In genomic region chr2:224929512-224929911, GRCh38 we compare ENCODE assay signal across 17 cellular contexts.
DNase-seq lines count a peak whose midpoint lies in the region; ATAC-seq and TF ChIP-seq lines count a peak whose summit lies in the region.
"Had no signal": no experiment of that assay in that cellular context is flagged by ENCODE, and none has a peak within 500 bp of the region (broad histone marks: within the 10 kb centered on the region; RNA-seq: fewer than 3 reads in every experiment).

No MANE protein-coding gene starts in this region.

- no peaks in the 10 kb centered on the region for H3K9me3 ChIP-seq in CD4-positive, alpha-beta memory T cell (ENCODE audit: control insufficient read depth in 1 of 2, low read length in 2 of 2)
- H3K9me3 ChIP-seq in esophagus squamous epithelium: no peaks in the 10 kb centered on the region
- H3K9me3 ChIP-seq: sigmoid colon had no signal

- peaks cover 42 to 62% of the 10 kb centered on the region in 2 donors for H3K36me3 Mint-ChIP-seq in CD4-positive, alpha-beta memory T cell
- H3K36me3 Mint-ChIP-seq in HFFc6 (ENCODE audit: low read depth): peaks cover 64% of the 10 kb centered on the region
- peaks cover 49 to 56% of the 10 kb centered on the region in 2 donors for H3K36me3 Mint-ChIP-seq in activated naive CD4-positive, alpha-beta T cell treated with anti-CD3 and anti-CD28 coated beads, Interleukin-2, amount 50 U/mL, for 72 hours
- H3K36me3 Mint-ChIP-seq in neural crest cell (ENCODE audit: low read depth): peaks cover 22% of the 10 kb centered on the region

- no peak for ATAC-seq in activated naive CD4-positive, alpha-beta T cell treated with anti-CD3 and anti-CD28 coated beads, Interleukin-2, amount 50 U/mL, for 72 hours
- ATAC-seq: HepG2 had no signal

- H3K27me3 ChIP-seq in CD4-positive, alpha-beta memory T cell (ENCODE audit: insufficient read depth, low read length): no peaks in the 10 kb centered on the region
- no peaks in the 10 kb centered on the region for H3K27me3 ChIP-seq in esophagus squamous epithelium
- H3K27me3 ChIP-seq: sigmoid colon had no signal

- peaks cover 18% of the 10 kb centered on the region for H3K36me3 ChIP-seq in CD4-positive, alpha-beta memory T cell (ENCODE audit: insufficient read depth, low read length)
- H3K36me3 ChIP-seq in esophagus squamous epithelium: no peaks in the 10 kb centered on the region
- H3K36me3 ChIP-seq: sigmoid colon had no signal

- peaks cover 0 to 2% (median 0%) of the 10 kb centered on the region in 8 donors for H3K9me3 Mint-ChIP-seq in CD4-positive, alpha-beta memory T cell
- H3K9me3 Mint-ChIP-seq in HFFc6: no peaks in the 10 kb centered on the region
- no peaks in the 10 kb centered on the region for H3K9me3 Mint-ChIP-seq in activated naive CD4-positive, alpha-beta T cell treated with anti-CD3 and anti-CD28 coated beads, Interleukin-2, amount 50 U/mL, for 72 hours
- H3K9me3 Mint-ChIP-seq in neural crest cell: no peaks in the 10 kb centered on the region

- intact Hi-C loops in CD4-positive, alpha-beta memory T cell (cut with micrococcal nuclease): loop anchor here (2.0 to 5.0 kb wide), 4 partner anchors 15 to 342 kb away; partner anchors contain the start of genes CUL3 and DOCK10
- intact Hi-C loops in esophagus squamous epithelium (cut with DNase I): no loop called here

- H3K27ac ChIP-seq in CD4-positive, alpha-beta memory T cell (ENCODE audit: low read depth, low read length): peak overlapping the region; percentile 63
- H3K27ac ChIP-seq in esophagus squamous epithelium: peak overlapping the region in 2 of 4 donors; percentile 16 to 27
- H3K27ac ChIP-seq: sigmoid colon, SK-N-MC had no signal

- peak overlapping the region; percentile 72 to 99 (median 96) for H3K27ac Mint-ChIP-seq in CD4-positive, alpha-beta memory T cell
- peak overlapping the region; percentile 98; the same call in 1 of the 2 replicates for H3K27ac Mint-ChIP-seq in HFFc6
- H3K27ac Mint-ChIP-seq in activated naive CD4-positive, alpha-beta T cell treated with anti-CD3 and anti-CD28 coated beads, Interleukin-2, amount 50 U/mL, for 72 hours: peak overlapping the region; percentile 97 to 99
- H3K27ac Mint-ChIP-seq in neural crest cell (ENCODE audit: unreplicated experiment): peak overlapping the region; percentile 9

- peak overlapping the region in 1 of 2 donors; percentile 9 for H3K4me3 ChIP-seq in CD4-positive, alpha-beta memory T cell (ENCODE audit: low read length in 2 of 2)
- no peak overlapping the region for H3K4me3 ChIP-seq in esophagus squamous epithelium
- H3K4me3 ChIP-seq: sigmoid colon, SK-N-MC had no signal

- H3K27me3 Mint-ChIP-seq in CD4-positive, alpha-beta memory T cell: no peaks in the 10 kb centered on the region
- H3K27me3 Mint-ChIP-seq in HFFc6 (ENCODE audit: insufficient read depth) (no peaks in the 10 kb centered on the region), neural crest cell (ENCODE audit: low read depth) (no peaks in the 10 kb centered on the region)

- H3K4me1 ChIP-seq in CD4-positive, alpha-beta memory T cell (ENCODE audit: insufficient read depth, low read length): peaks cover 100% of the 10 kb centered on the region
- peaks cover 2 to 69% (median 12%) of the 10 kb centered on the region in 3 donors for H3K4me1 ChIP-seq in esophagus squamous epithelium

- H3K4me3 Mint-ChIP-seq in CD4-positive, alpha-beta memory T cell: peak overlapping the region in 7 of 8 donors; percentile 42 to 82 (median 72)
- H3K4me3 Mint-ChIP-seq in HFFc6 (no peak overlapping the region), neural crest cell (no peak overlapping the region)

- TF ChIP-seq CTCF in HFFc6 (IDR thresholded peaks at IDR 0.05) (no peak), neural crest cell (conservative IDR thresholded peaks at IDR 0.05) (no peak), esophagus squamous epithelium (IDR thresholded peaks at IDR 0.05) (no peak)

- TF ChIP-seq POLR2A in esophagus squamous epithelium (IDR thresholded peaks at IDR 0.05): no peak

- DNase-seq in CD4-positive, alpha-beta memory T cell: no peak
- no peak for DNase-seq in HFFc6
- DNase-seq in activated naive CD4-positive, alpha-beta T cell treated with anti-CD3 and anti-CD28 coated beads, Interleukin-2, amount 50 U/mL, for 72 hours (ENCODE audit: low spot score in 2 of 2): no peak
- DNase-seq in neural crest cell (ENCODE audit: low read depth, low spot score): no peak
- DNase-seq in anterior cingulate cortex (lab: John Stamatoyannopoulos, UW): no peak
- no peak for DNase-seq in ecto neural progenitor cell (ENCODE audit: low spot score)
- DNase-seq in esophagus squamous epithelium (lab: John Stamatoyannopoulos, UW): no peak
- DNase-seq: cerebellar nuclear complex; DMS79; midbrain; NCI-H2171; NCI-H748 treated with DMSO at 0.1 percent for 48 hours; sigmoid colon; stimulated activated CD4-positive, alpha-beta T cell treated with anti-CD3 and anti-CD28 coated beads, Interleukin-2, amount 100 ng/mL, for 48 hours; trophoblast cell had no signal

- POLR2A ChIA-PET in CD4-positive, alpha-beta memory T cell (lab: Charles Lee; ENCODE audit: partially characterized antibody): interaction anchor here (1.1 to 11.0 kb wide), 4 partner anchors 16 to 123 kb away, joined by 3 to 279 read pairs (median 5); no protein-coding TSS in a partner anchor

- peaks cover 89 to 100% (median 95%) of the 10 kb centered on the region in 4 donors for H3K4me1 Mint-ChIP-seq in CD4-positive, alpha-beta memory T cell
- peaks cover 89% of the 10 kb centered on the region for H3K4me1 Mint-ChIP-seq in HFFc6 (ENCODE audit: low read depth)
- no peaks in the 10 kb centered on the region for H3K4me1 Mint-ChIP-seq in neural crest cell

- CTCF ChIA-PET in CD4-positive, alpha-beta memory T cell (lab: Charles Lee; ENCODE audit: partially characterized antibody): interaction anchor here (10.0 kb wide), 1 partner anchor 73 kb away, joined by 92 read pairs; no protein-coding TSS in a partner anchor

- 82 to 90% methylated on average over 3 of the region's 3 CpGs for WGBS in esophagus squamous epithelium, 2 donors

Comparison
In these comparisons a context has a peak if more than half of its experiments do, and no peak if none do; other contexts are left out.
1. H3K27ac Mint-ChIP-seq: peak in every context shown above with its lines; median percentile 98 in HFFc6; 98 in activated naive CD4-positive, alpha-beta T cell treated with anti-CD3 and anti-CD28 coated beads, Interleukin-2, amount 50 U/mL, for 72 hours; 96 in CD4-positive, alpha-beta memory T cell; 9 in neural crest cell.
2. H3K4me3 Mint-ChIP-seq: peak in CD4-positive, alpha-beta memory T cell (7 of 8); none in HFFc6 (single experiment) and neural crest cell (single experiment).